12 cellular contexts compared by ENCODE assay signal in genomic region chr5:96279796-96280542, GRCh38.
DNase-seq lines count a peak whose midpoint lies in the region; ATAC-seq and TF ChIP-seq lines count a peak whose summit lies in the region.
"Had no signal": no experiment of that assay in that cellular context is flagged by ENCODE, and none has a peak within 500 bp of the region (broad histone marks: within the 10 kb centered on the region; RNA-seq: fewer than 3 reads in every experiment).

No MANE protein-coding gene starts in this region.

- CTCF ChIA-PET in RWPE1 (lab: Yijun Ruan, JAX) = no interaction called here

- TF ChIP-seq CTCF in RWPE1 (conservative IDR thresholded peaks at IDR 0.05; ENCODE audit: low read depth) (no peak), neural progenitor cell (IDR thresholded peaks at IDR 0.05) (no peak)

- H4K20me1 ChIP-seq in neural progenitor cell (ENCODE audit: low read depth) = no peaks in the 10 kb centered on the region

- H3K4me3 Mint-ChIP-seq in neural progenitor cell = no peak overlapping the region
- H3K4me3 Mint-ChIP-seq: nephron had no signal

- H3K9me3 Mint-ChIP-seq in neural progenitor cell = peaks cover 14% of the 10 kb centered on the region

- peaks cover 5% of the 10 kb centered on the region for H3K4me1 ChIP-seq in neural progenitor cell

- peaks cover 2% of the 10 kb centered on the region for H3F3A ChIP-seq in neural progenitor cell (ENCODE audit: low read depth)

- H3K4me3 ChIP-seq in neural progenitor cell = no peak overlapping the region

- H3K36me3 ChIP-seq in neural progenitor cell = no peaks in the 10 kb centered on the region

- ATAC-seq in GM18519 (IDR thresholded peaks at IDR 0.05; ENCODE audit: low FRiP score, unreplicated experiment) (peak; percentile 91), HG02759 (IDR thresholded peaks at IDR 0.05; ENCODE audit: unreplicated experiment) (peak; percentile 86)

- no peaks in the 10 kb centered on the region for H3K9me3 ChIP-seq in neural progenitor cell (ENCODE audit: low read depth)

- DNase-seq in A172 (ENCODE audit: low spot score) (peak; percentile 49), RWPE1 (ENCODE audit: low spot score) (peak; percentile 93), NCI-H524 treated with DMSO at 0.1 percent for 48 hours (lab: John Stamatoyannopoulos, UW) (no peak), NCI-H2081 (lab: John Stamatoyannopoulos, UW) (no peak), NCI-H1092 treated with DMSO at 0.1 percent for 48 hours (lab: John Stamatoyannopoulos, UW) (no peak), neural progenitor cell (ENCODE audit: low spot score) (no peak)
- DNase-seq: activated CD4-positive, CD25-positive, alpha-beta regulatory T cell treated with anti-CD3 and anti-CD28 coated beads, Interleukin-2, amount 50 U/mL, for 72 hours; DMS53; erythroblast had no signal

- H3K9ac ChIP-seq in neural progenitor cell = no peak overlapping the region

- no peak overlapping the region for H3K27ac ChIP-seq in RWPE1
- no peak overlapping the region for H3K27ac ChIP-seq in neural progenitor cell

- H3K27me3 Mint-ChIP-seq in neural progenitor cell (ENCODE audit: insufficient read depth, low read depth) = no peaks in the 10 kb centered on the region

- H3K36me3 Mint-ChIP-seq in neural progenitor cell = peaks cover 2% of the 10 kb centered on the region

- no peaks in the 10 kb centered on the region for H3K4me1 Mint-ChIP-seq in neural progenitor cell
- H3K4me1 Mint-ChIP-seq: nephron had no signal

- H3K79me2 ChIP-seq in neural progenitor cell (ENCODE audit: low read depth) = no peaks in the 10 kb centered on the region

- H3K27me3 ChIP-seq in neural progenitor cell = no peaks in the 10 kb centered on the region

- no peak overlapping the region for H2AFZ ChIP-seq in neural progenitor cell (replicated peaks)

- POLR2A ChIA-PET in RWPE1 (lab: Yijun Ruan, JAX; ENCODE audit: low non-redundant PET) = no interaction called here

- no peak overlapping the region for H3K27ac Mint-ChIP-seq in neural progenitor cell
- H3K27ac Mint-ChIP-seq: nephron had no signal

- no peak overlapping the region for H3K4me2 ChIP-seq in neural progenitor cell

Comparison
In these comparisons a context has a peak if more than half of its experiments do, and no peak if none do; other contexts are left out.
1. DNase-seq: peak in A172 (single experiment) and RWPE1 (single experiment); none in NCI-H524 treated with DMSO at 0.1 percent for 48 hours (single experiment), NCI-H2081 (0 of 2), NCI-H1092 treated with DMSO at 0.1 percent for 48 hours (single experiment) and neural progenitor cell (single experiment).